Comparison of ENCODE assay signal across 22 cellular contexts in the genomic region with DNA sequence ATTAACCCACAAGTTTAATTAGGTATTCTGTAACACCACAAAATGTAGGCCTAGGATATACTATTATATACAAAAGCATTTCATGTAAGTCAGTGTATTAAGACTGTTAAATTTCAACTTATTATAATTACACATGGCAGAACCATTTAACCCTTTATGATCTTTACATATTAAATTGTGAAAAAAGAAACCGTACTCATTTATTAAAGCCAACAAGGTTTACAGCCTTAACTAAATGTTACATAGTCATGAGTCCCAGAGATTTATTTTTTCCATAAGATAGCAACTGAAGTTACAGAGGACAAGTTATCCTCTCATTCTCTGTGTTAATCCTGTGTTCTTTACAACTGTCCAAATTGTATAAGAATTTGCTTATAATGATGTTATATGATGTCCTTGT.
DNase-seq lines count a peak whose midpoint lies in the region; ATAC-seq and TF ChIP-seq lines count a peak whose summit lies in the region.
"Had no signal": no experiment of that assay in that cellular context is flagged by ENCODE, and none has a peak within 500 bp of the region (broad histone marks: within the 10 kb centered on the region; RNA-seq: fewer than 3 reads in every experiment).

No MANE protein-coding gene starts in this region.

- no peak overlapping the region for H3K4me2 ChIP-seq in OCI-LY1 (ENCODE audit: low read length)
- H3K4me2 ChIP-seq: A549; BLaER1 treated with 17β-estradiol and CSF1 and Interleukin-3, amounts not matched to agents 10 nM and 100 nM had no signal

- H4K20me1 ChIP-seq in OCI-LY1 (ENCODE audit: insufficient read depth, low read length): no peaks in the 10 kb centered on the region
- H4K20me1 ChIP-seq: BLaER1 treated with 17β-estradiol and CSF1 and Interleukin-3, amounts not matched to agents 10 nM and 100 nM had no signal

- H3K9me3 ChIP-seq in OCI-LY1 (ENCODE audit: low read length): no peaks in the 10 kb centered on the region
- H3K9me3 ChIP-seq: A549; BE2C; BLaER1 treated with 17β-estradiol and CSF1 and Interleukin-3, amounts not matched to agents 10 nM and 100 nM had no signal

- H3K36me3 Mint-ChIP-seq in nephron (ENCODE audit: low read depth): no peaks in the 10 kb centered on the region
- H3K36me3 Mint-ChIP-seq: CD14-positive monocyte; CD8-positive, alpha-beta memory T cell had no signal

- H3K36me3 ChIP-seq in OCI-LY1 (ENCODE audit: insufficient read depth, low read length): no peaks in the 10 kb centered on the region
- H3K36me3 ChIP-seq: BE2C; BLaER1 treated with 17β-estradiol and CSF1 and Interleukin-3, amounts not matched to agents 10 nM and 100 nM had no signal

- no peaks in the 10 kb centered on the region for H3K27me3 Mint-ChIP-seq in nephron (ENCODE audit: low read depth)
- H3K27me3 Mint-ChIP-seq: CD4-positive, alpha-beta T cell; CD8-positive, alpha-beta memory T cell had no signal

- H3F3A ChIP-seq in OCI-LY1 (ENCODE audit: insufficient read depth, low read length): no peaks in the 10 kb centered on the region

- no peaks in the 10 kb centered on the region for H3K79me2 ChIP-seq in OCI-LY1 (ENCODE audit: insufficient read depth, low read length)

- peaks cover 71% of the 10 kb centered on the region for H3K4me1 ChIP-seq in OCI-LY1 (ENCODE audit: insufficient read depth, low read length, severe bottlenecking)
- H3K4me1 ChIP-seq: A549; BLaER1 treated with 17β-estradiol and CSF1 and Interleukin-3, amounts not matched to agents 10 nM and 100 nM had no signal

- H3K4me3 Mint-ChIP-seq in nephron: no peak overlapping the region
- H3K4me3 Mint-ChIP-seq: CD14-positive monocyte; CD4-positive, alpha-beta T cell; CD8-positive, alpha-beta memory T cell had no signal

- DNase-seq in cerebellar cortex (ENCODE audit: low spot score) (peak; percentile 52), RKO (ENCODE audit: low spot score) (no peak), LoVo (ENCODE audit: low spot score) (no peak)
- DNase-seq: 8988T; ACHN; AML-193; BE2C; CD4-positive, alpha-beta T cell; CD8-positive, alpha-beta memory T cell; DMS 273 treated with DMSO at 0.1 percent for 48 hours; DMS79; EL; GF-D8; GOT3; H7; HCEC 1CT had no signal

- peak overlapping the region in 2 of 3 experiments; percentile 39 to 88 for H3K27ac Mint-ChIP-seq in nephron
- H3K27ac Mint-ChIP-seq: CD14-positive monocyte; CD4-positive, alpha-beta T cell; CD8-positive, alpha-beta memory T cell had no signal

- TF ChIP-seq CTCF in OCI-LY1 (IDR thresholded peaks at IDR 0.05; ENCODE audit: low read length) (no peak), nephron (IDR thresholded peaks at IDR 0.05; ENCODE audit: unreplicated experiment in 3 of 3) (no peak)

- H3K9me2 ChIP-seq in OCI-LY1 (ENCODE audit: low read depth, low read length): no peaks in the 10 kb centered on the region

- H3K27ac ChIP-seq in OCI-LY1 (ENCODE audit: low read depth, low read length, poor library complexity, severe bottlenecking): peak overlapping the region; percentile 91
- H3K27ac ChIP-seq: A549; BLaER1 treated with 17β-estradiol and CSF1 and Interleukin-3, amounts not matched to agents 10 nM and 100 nM had no signal

- no peak overlapping the region for H3K9ac ChIP-seq in OCI-LY1 (ENCODE audit: low read length)
- H3K9ac ChIP-seq: BLaER1 treated with 17β-estradiol and CSF1 and Interleukin-3, amounts not matched to agents 10 nM and 100 nM had no signal

- no peak overlapping the region for H2AFZ ChIP-seq in OCI-LY1 (ENCODE audit: low read length)

- H3K4me1 Mint-ChIP-seq in nephron: peaks cover 11% of the 10 kb centered on the region
- H3K4me1 Mint-ChIP-seq: CD14-positive monocyte; CD8-positive, alpha-beta memory T cell had no signal

- H3K27me3 ChIP-seq in OCI-LY1 (ENCODE audit: insufficient read depth, low read length): no peaks in the 10 kb centered on the region
- H3K27me3 ChIP-seq: BE2C; BLaER1 treated with 17β-estradiol and CSF1 and Interleukin-3, amounts not matched to agents 10 nM and 100 nM had no signal

- no peak for ATAC-seq in HG03469 (IDR thresholded peaks at IDR 0.05; ENCODE audit: unreplicated experiment)
- ATAC-seq: A549 had no signal

- no peak overlapping the region for H3K4me3 ChIP-seq in OCI-LY1 (ENCODE audit: low read depth, low read length, poor library complexity, severe bottlenecking)
- H3K4me3 ChIP-seq: A549; BLaER1 treated with 17β-estradiol and CSF1 and Interleukin-3, amounts not matched to agents 10 nM and 100 nM had no signal

- no peaks in the 10 kb centered on the region for H3K9me3 Mint-ChIP-seq in nephron
- H3K9me3 Mint-ChIP-seq: CD14-positive monocyte; CD4-positive, alpha-beta T cell had no signal
